In the genomic region with DNA sequence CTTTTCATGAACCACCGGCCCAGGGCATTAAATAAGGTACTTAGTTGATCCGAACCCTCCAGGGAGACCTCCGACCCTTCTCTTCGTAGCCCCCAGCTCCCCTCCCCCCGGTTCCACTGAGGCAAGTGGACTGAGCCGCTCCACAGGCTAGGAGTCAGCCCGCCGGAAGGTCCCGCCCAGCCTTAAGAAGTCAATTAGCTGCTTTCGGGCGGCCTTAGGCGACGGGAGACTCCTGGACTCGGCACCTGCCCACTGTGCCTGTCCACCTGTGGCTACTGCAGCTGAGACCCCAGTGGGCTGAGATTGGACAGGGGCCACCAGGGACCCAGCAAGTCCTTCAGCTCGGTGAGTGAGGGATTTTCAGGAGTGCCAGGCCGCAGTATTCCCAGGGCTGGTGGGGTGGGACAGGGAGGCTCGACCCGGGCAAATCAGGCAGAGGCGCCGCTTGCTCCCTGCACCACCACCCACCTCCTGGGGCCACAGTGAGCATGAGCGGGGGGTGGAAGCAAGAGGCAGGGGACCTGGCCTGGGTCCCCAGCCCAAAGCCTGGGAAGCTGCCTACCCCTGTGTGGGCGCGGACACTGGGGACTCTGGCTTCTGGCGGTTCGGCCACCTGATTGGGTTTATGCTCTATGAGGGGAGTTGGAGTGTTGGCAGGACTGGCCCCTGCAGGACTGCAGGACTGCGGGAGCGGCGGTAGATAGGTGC, we compare ENCODE assay signal across 1 cellular context.
TF ChIP-seq lines count a peak whose summit lies in the region.

No MANE protein-coding gene starts in this region.

TF ChIP-seq in H1, 55 proteins besides CTCF, POLR2A, EP300 and RAD21:
- TF ChIP-seq TCF12 (IDR thresholded peaks at IDR 0.05; ENCODE audit: low read depth, low read length) (no peak), NANOG (IDR thresholded peaks at IDR 0.05; ENCODE audit: insufficient read depth, low read depth, low read length, poor library complexity, severe bottlenecking) (no peak), CHD1 (IDR thresholded peaks at IDR 0.05; ENCODE audit: low read depth, low read length) (no peak), ATF3 (IDR thresholded peaks at IDR 0.05; ENCODE audit: insufficient read depth, low read depth, low read length) (no peak), MAFK (IDR thresholded peaks at IDR 0.05; ENCODE audit: low read depth, low read length) (no peak), JUN (IDR thresholded peaks at IDR 0.05; ENCODE audit: low read depth, low read length) (no peak)
- TF ChIP-seq, protein P1, sequence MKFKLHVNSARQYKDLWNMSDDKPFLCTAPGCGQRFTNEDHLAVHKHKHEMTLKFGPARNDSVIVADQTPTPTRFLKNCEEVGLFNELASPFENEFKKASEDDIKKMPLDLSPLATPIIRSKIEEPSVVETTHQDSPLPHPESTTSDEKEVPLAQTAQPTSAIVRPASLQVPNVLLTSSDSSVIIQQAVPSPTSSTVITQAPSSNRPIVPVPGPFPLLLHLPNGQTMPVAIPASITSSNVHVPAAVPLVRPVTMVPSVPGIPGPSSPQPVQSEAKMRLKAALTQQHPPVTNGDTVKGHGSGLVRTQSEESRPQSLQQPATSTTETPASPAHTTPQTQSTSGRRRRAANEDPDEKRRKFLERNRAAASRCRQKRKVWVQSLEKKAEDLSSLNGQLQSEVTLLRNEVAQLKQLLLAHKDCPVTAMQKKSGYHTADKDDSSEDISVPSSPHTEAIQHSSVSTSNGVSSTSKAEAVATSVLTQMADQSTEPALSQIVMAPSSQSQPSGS (IDR thresholded peaks at IDR 0.05; ENCODE audit: low read length) = no peak
- TF ChIP-seq, protein P2, sequence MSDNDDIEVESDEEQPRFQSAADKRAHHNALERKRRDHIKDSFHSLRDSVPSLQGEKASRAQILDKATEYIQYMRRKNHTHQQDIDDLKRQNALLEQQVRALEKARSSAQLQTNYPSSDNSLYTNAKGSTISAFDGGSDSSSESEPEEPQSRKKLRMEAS (IDR thresholded peaks at IDR 0.05) = no peak
